8 cellular contexts compared by ENCODE assay signal in the genomic region with DNA sequence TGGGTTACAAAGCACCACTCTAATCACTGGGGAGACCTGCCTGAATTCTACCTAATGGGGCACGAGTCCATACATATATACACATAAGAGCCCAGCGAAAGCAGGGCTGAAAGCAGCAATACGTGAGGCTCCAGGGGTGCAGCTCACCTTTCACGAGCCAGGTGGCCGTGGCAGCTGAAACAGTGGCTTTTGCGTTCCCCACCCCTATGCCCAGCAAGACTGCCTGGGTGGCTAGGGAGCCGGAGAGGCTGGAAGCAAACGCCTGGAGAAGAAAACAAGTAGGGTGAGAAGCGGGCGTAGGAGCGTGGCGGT. TPM values are rescaled to one million over a fixed set of nuclear protein-coding genes. Genes with fewer than 3 reads are reported as not detected.
DNase-seq lines count a peak whose midpoint lies in the region; ATAC-seq, FAIRE-seq and TF ChIP-seq lines count a peak whose summit lies in the region.

No MANE protein-coding gene starts in this region.

- no peak for TF ChIP-seq CTCF in colonic mucosa (IDR thresholded peaks at IDR 0.05)

- in situ Hi-C loops in ACHN (cut with HindIII; ENCODE audit: low pct_ligation_motif_present, low pct_unique_long_range_greater_than_20kb, low sequenced_read_pairs), result no loop called here

- peak overlapping the region; percentile 89 to 93 for H3K9ac ChIP-seq in colonic mucosa (ENCODE audit: low read depth in 2 of 2, low read length in 2 of 2)

- ATAC-seq in GM18517 (IDR thresholded peaks at IDR 0.05; ENCODE audit: unreplicated experiment), result peak; percentile 3
- ATAC-seq in natural killer cell treated with Interleukin-12 subunit alpha and Interleukin-12 subunit beta and Interleukin-15 and Interleukin-18, amount 100 ng/mL, for 72 hours, result no peak
- no peak for ATAC-seq in HG03457 (IDR thresholded peaks at IDR 0.05; ENCODE audit: unreplicated experiment)

- no peak for FAIRE-seq in GM19239 (lab: Jason Lieb, UNC)

- H3K36me3 ChIP-seq in colonic mucosa, result no peaks in the 10 kb centered on the region

- H3K9me3 Mint-ChIP-seq in IgD-negative memory B cell, result no peaks in the 10 kb centered on the region
- H3K9me3 Mint-ChIP-seq in natural killer cell treated with Interleukin-12 subunit alpha and Interleukin-12 subunit beta and Interleukin-15 and Interleukin-18, amount 100 ng/mL, for 72 hours, result no peaks in the 10 kb centered on the region

- peaks cover 34 to 45% (median 36%) of the 10 kb centered on the region in 3 donors for H3K4me1 Mint-ChIP-seq in IgD-negative memory B cell
- H3K4me1 Mint-ChIP-seq in natural killer cell treated with Interleukin-12 subunit alpha and Interleukin-12 subunit beta and Interleukin-15 and Interleukin-18, amount 100 ng/mL, for 72 hours (ENCODE audit: low read depth in 2 of 2), result peaks cover 20 to 32% of the 10 kb centered on the region in 2 donors

- peak overlapping the region; percentile 84 to 96 (median 91) for H3K27ac Mint-ChIP-seq in IgD-negative memory B cell
- H3K27ac Mint-ChIP-seq in natural killer cell treated with Interleukin-12 subunit alpha and Interleukin-12 subunit beta and Interleukin-15 and Interleukin-18, amount 100 ng/mL, for 72 hours, result peak overlapping the region; percentile 96 to 99

- intact Hi-C loops in colonic mucosa (cut with DNase I), result loop anchor here (10.0 kb wide), 1 partner anchor 207 kb away; a partner anchor contains a TSS

- peak overlapping the region; percentile 89 for H3K27ac ChIP-seq in colonic mucosa

- no peaks in the 10 kb centered on the region for H3K36me3 Mint-ChIP-seq in IgD-negative memory B cell
- peaks cover 7% of the 10 kb centered on the region for H3K36me3 Mint-ChIP-seq in natural killer cell treated with Interleukin-12 subunit alpha and Interleukin-12 subunit beta and Interleukin-15 and Interleukin-18, amount 100 ng/mL, for 72 hours

- H3K27me3 Mint-ChIP-seq in IgD-negative memory B cell, result no peaks in the 10 kb centered on the region
- H3K27me3 Mint-ChIP-seq in natural killer cell treated with Interleukin-12 subunit alpha and Interleukin-12 subunit beta and Interleukin-15 and Interleukin-18, amount 100 ng/mL, for 72 hours, result no peaks in the 10 kb centered on the region

- DNase-seq in colonic mucosa (no peak), SKM-1 (lab: John Stamatoyannopoulos, UW; ENCODE audit: unreplicated experiment) (no peak), ACHN (no peak), GM19239 (ENCODE audit: insufficient read length, low spot score) (no peak)
- DNase-seq in natural killer cell treated with Interleukin-12 subunit alpha and Interleukin-12 subunit beta and Interleukin-15 and Interleukin-18, amount 100 ng/mL, for 72 hours (ENCODE audit: low spot score), result no peak

- H3K4me3 ChIP-seq in colonic mucosa, result peak overlapping the region; percentile 96

- no peaks in the 10 kb centered on the region for H3K27me3 ChIP-seq in colonic mucosa

- H3K4me3 Mint-ChIP-seq in IgD-negative memory B cell, result peak overlapping the region; percentile 90 to 97 (median 97)
- peak overlapping the region; percentile 91 for H3K4me3 Mint-ChIP-seq in natural killer cell treated with Interleukin-12 subunit alpha and Interleukin-12 subunit beta and Interleukin-15 and Interleukin-18, amount 100 ng/mL, for 72 hours

- no peaks in the 10 kb centered on the region for H3K9me3 ChIP-seq in colonic mucosa

- H3K4me1 ChIP-seq in colonic mucosa, result peaks cover 7% of the 10 kb centered on the region

RNA-seq across cellular contexts. Expression of a gene that starts 0.6 kb away (rescaled TPM):
- 19.8 TPM for polyA plus RNA-seq in IgD-negative memory B cell
- 10 to 100 TPM; 53.3 to 78.1 TPM for total RNA-seq in colonic mucosa
- 10 to 100 TPM; 42.1 to 48.5 TPM for total RNA-seq in natural killer cell treated with Interleukin-12 subunit alpha and Interleukin-12 subunit beta and Interleukin-15 and Interleukin-18, amount 100 ng/mL, for 72 hours

RNA-seq across cellular contexts. Expression of a gene that starts 20.1 kb away (rescaled TPM):
- not detected for polyA plus RNA-seq in IgD-negative memory B cell
- total RNA-seq in colonic mucosa, result not detected
- not detected for total RNA-seq in natural killer cell treated with Interleukin-12 subunit alpha and Interleukin-12 subunit beta and Interleukin-15 and Interleukin-18, amount 100 ng/mL, for 72 hours

RNA-seq across cellular contexts. Expression of a gene that starts 24.6 kb away (rescaled TPM):
- 0.94 TPM for polyA plus RNA-seq in IgD-negative memory B cell
- total RNA-seq in colonic mucosa, result under 1 TPM; 0.20 to 0.21 TPM
- not detected for total RNA-seq in natural killer cell treated with Interleukin-12 subunit alpha and Interleukin-12 subunit beta and Interleukin-15 and Interleukin-18, amount 100 ng/mL, for 72 hours

RNA-seq across cellular contexts. Expression of a gene that starts 35.6 kb away (rescaled TPM):
- 0.59 TPM for polyA plus RNA-seq in IgD-negative memory B cell
- total RNA-seq in colonic mucosa, result 10 to 100 TPM; 10.9 to 34.2 TPM
- total RNA-seq in natural killer cell treated with Interleukin-12 subunit alpha and Interleukin-12 subunit beta and Interleukin-15 and Interleukin-18, amount 100 ng/mL, for 72 hours, result under 1 TPM; 0.55 to 0.75 TPM

RNA-seq across cellular contexts. Expression of a gene that starts 48.3 kb away (rescaled TPM):
- polyA plus RNA-seq in IgD-negative memory B cell, result 9.5 TPM
- total RNA-seq in colonic mucosa, result 10 to 100 TPM in 1 of 2 donors, 1 to 10 TPM in 1; 5.5 to 13.2 TPM
- total RNA-seq in natural killer cell treated with Interleukin-12 subunit alpha and Interleukin-12 subunit beta and Interleukin-15 and Interleukin-18, amount 100 ng/mL, for 72 hours, result 10 to 100 TPM; 31.6 to 36.0 TPM
